In genomic region chr13:35994131-35994966, GRCh38 we compare ENCODE assay signal across 12 cellular contexts.
DNase-seq lines count a peak whose midpoint lies in the region; ATAC-seq and TF ChIP-seq lines count a peak whose summit lies in the region.
"Had no signal": no experiment of that assay in that cellular context is flagged by ENCODE, and none has a peak within 500 bp of the region (broad histone marks: within the 10 kb centered on the region; RNA-seq: fewer than 3 reads in every experiment).

No MANE protein-coding gene starts in this region.

- TF ChIP-seq CTCF in vagina (IDR thresholded peaks at IDR 0.05) = no peak

- DNase-seq in SKM-1 treated with dmso at 0.1 percent for 144 hours (lab: John Stamatoyannopoulos, UW; ENCODE audit: unreplicated experiment) (peak; percentile 34), SKM-1 (lab: John Stamatoyannopoulos, UW; ENCODE audit: unreplicated experiment) (no peak), adipocyte (ENCODE audit: low read depth) (peak; percentile 96), left cardiac atrium (peak; percentile 65), vagina (ENCODE audit: extremely low spot score in 2 of 2) (peak in 1 of 2 donors; percentile 84)
- no peak for DNase-seq in activated naive CD8-positive, alpha-beta T cell treated with anti-CD3 and anti-CD28 coated beads for 36 hours
- DNase-seq: activated B cell treated with CpG ODN at 0.5 μM for 24 hours, NCI-H187 treated with DMSO at 0.1 percent for 48 hours had no signal

- intact Hi-C loops in left cardiac atrium (cut with DNase I) = no loop called here
- intact Hi-C loops in vagina (cut with DNase I) = no loop called here

- H3K4me1 ChIP-seq in adipocyte (ENCODE audit: control insufficient read depth, insufficient read depth, low read length) (peaks cover 42% of the 10 kb centered on the region), vagina (peaks cover 24% of the 10 kb centered on the region)
- H3K4me1 ChIP-seq: A549 had no signal

- peak overlapping the region; percentile 61 for H3K9ac ChIP-seq in adipocyte (ENCODE audit: low read length)

- H3K9me3 ChIP-seq in adipocyte (ENCODE audit: control insufficient read depth, low read length) (no peaks in the 10 kb centered on the region), vagina (no peaks in the 10 kb centered on the region)
- H3K9me3 ChIP-seq: A549 had no signal

- no peak for TF ChIP-seq POLR2A in vagina (IDR thresholded peaks at IDR 0.05)

- no peaks in the 10 kb centered on the region for H3K27me3 Mint-ChIP-seq in activated naive CD8-positive, alpha-beta T cell treated with anti-CD3 and anti-CD28 coated beads for 36 hours

- peaks cover 2% of the 10 kb centered on the region for H3K9me3 Mint-ChIP-seq in activated naive CD8-positive, alpha-beta T cell treated with anti-CD3 and anti-CD28 coated beads for 36 hours
- H3K9me3 Mint-ChIP-seq: activated B cell treated with CpG ODN at 0.5 μM for 24 hours had no signal

- H3K4me1 Mint-ChIP-seq in activated naive CD8-positive, alpha-beta T cell treated with anti-CD3 and anti-CD28 coated beads for 36 hours = no peaks in the 10 kb centered on the region
- H3K4me1 Mint-ChIP-seq: activated B cell treated with CpG ODN at 0.5 μM for 24 hours had no signal

- H3K4me3 ChIP-seq in adipocyte (ENCODE audit: low read length) (peak overlapping the region; percentile 28), vagina (no peak overlapping the region)
- H3K4me3 ChIP-seq: A549, lung had no signal

- no peaks in the 10 kb centered on the region for H3K36me3 ChIP-seq in adipocyte (ENCODE audit: control insufficient read depth, insufficient read depth, low read length, severe bottlenecking)
- no peaks in the 10 kb centered on the region for H3K36me3 ChIP-seq in vagina

- no peak overlapping the region for H3K4me3 Mint-ChIP-seq in activated naive CD8-positive, alpha-beta T cell treated with anti-CD3 and anti-CD28 coated beads for 36 hours
- H3K4me3 Mint-ChIP-seq: activated B cell treated with CpG ODN at 0.5 μM for 24 hours had no signal

- ATAC-seq in left cardiac atrium (peak; percentile 93 to 97), HG02588 (IDR thresholded peaks at IDR 0.05; ENCODE audit: unreplicated experiment) (no peak), HG03025 (IDR thresholded peaks at IDR 0.05; ENCODE audit: low FRiP score, unreplicated experiment) (no peak)
- ATAC-seq: A549 had no signal

- H3K27me3 ChIP-seq in adipocyte (replicated peaks; ENCODE audit: control insufficient read depth, insufficient read depth, low read length) (no peaks in the 10 kb centered on the region), vagina (no peaks in the 10 kb centered on the region)

- peak overlapping the region; percentile 21 for H3K27ac ChIP-seq in vagina
- H3K27ac ChIP-seq: A549 had no signal

- no peaks in the 10 kb centered on the region for H3K36me3 Mint-ChIP-seq in activated naive CD8-positive, alpha-beta T cell treated with anti-CD3 and anti-CD28 coated beads for 36 hours

- H3K27ac Mint-ChIP-seq in activated naive CD8-positive, alpha-beta T cell treated with anti-CD3 and anti-CD28 coated beads for 36 hours = no peak overlapping the region
- H3K27ac Mint-ChIP-seq: activated B cell treated with CpG ODN at 0.5 μM for 24 hours had no signal

Comparison
In these comparisons a context has a peak if more than half of its experiments do, and no peak if none do; other contexts are left out.
1. DNase-seq: peak in SKM-1 treated with dmso at 0.1 percent for 144 hours (single experiment), adipocyte (single experiment) and left cardiac atrium (single experiment); none in SKM-1 (single experiment) and activated naive CD8-positive, alpha-beta T cell treated with anti-CD3 and anti-CD28 coated beads for 36 hours (single experiment).
2. ATAC-seq: peak in left cardiac atrium (2 of 2); none in HG02588 (single experiment) and HG03025 (single experiment).